Comparison of ENCODE assay signal across 15 cellular contexts in genomic region chr2:47017541-47017940, GRCh38.
"Had no signal": no experiment of that assay in that cellular context is flagged by ENCODE, and none has a peak within 500 bp of the region (broad histone marks: within the 10 kb centered on the region; RNA-seq: fewer than 3 reads in every experiment).

No MANE protein-coding gene starts in this region.

- H3K27ac ChIP-seq: lower lobe of right lung, neutrophil, right atrium auricular region had no signal

- H3K27me3 ChIP-seq: dorsolateral prefrontal cortex, neutrophil, right atrium auricular region, stomach had no signal

- H3K9me3 ChIP-seq: left ventricle myocardium inferior, lower lobe of right lung, neutrophil, right atrium auricular region, stomach had no signal

- H3K4me3 ChIP-seq: dorsolateral prefrontal cortex, left ventricle myocardium inferior, lower lobe of right lung, right atrium auricular region, stomach had no signal

- ATAC-seq: left cardiac atrium; lower lobe of right lung; stimulated activated naive B cell treated with anti-CD40 and anti-IgM and Interleukin-4, amounts not matched to agents 10 μg/mL and 1 μg/mL and 100 μg/mL, for 72 hours had no signal

- DNase-seq: cortex of kidney; dorsolateral prefrontal cortex; effector CD8-positive, alpha-beta T cell; glutamatergic neuron; left cardiac atrium; left ventricle myocardium inferior; lower lobe of right lung; midbrain; naive B cell; posterior cingulate gyrus; stimulated activated CD4-positive, alpha-beta T cell treated with anti-CD3 and anti-CD28 coated beads, Interleukin-4, amount 100 ng/mL, for 1 hour; stimulated activated naive B cell treated with anti-CD40 and anti-IgM and Interleukin-4, amounts not matched to agents 10 μg/mL and 1 μg/mL and 100 μg/mL, for 72 hours; stomach had no signal
